ENCODE assay signal across 9 cellular contexts in genomic region chr20:35883778-35884540, GRCh38.
DNase-seq lines count a peak whose midpoint lies in the region; ATAC-seq and TF ChIP-seq lines count a peak whose summit lies in the region.
"Had no signal": no experiment of that assay in that cellular context is flagged by ENCODE, and none has a peak within 500 bp of the region (broad histone marks: within the 10 kb centered on the region; RNA-seq: fewer than 3 reads in every experiment).

No MANE protein-coding gene starts in this region.

- peak overlapping the region in 1 of 3 donors; percentile 34 for H3K4me3 ChIP-seq in breast epithelium
- H3K4me3 ChIP-seq: BLaER1 had no signal

- TF ChIP-seq CTCF in VCaP (conservative IDR thresholded peaks at IDR 0.05) = peak; percentile 91
- TF ChIP-seq CTCF in breast epithelium (IDR thresholded peaks at IDR 0.05) = peak; percentile 55 to 80 (median 78)

- no peak for ATAC-seq in HG03342 (IDR thresholded peaks at IDR 0.05; ENCODE audit: unreplicated experiment)

- peak; percentile 10 for DNase-seq in DMS79 (lab: John Stamatoyannopoulos, UW)
- no peak for DNase-seq in DMS79 treated with DMSO at 0.1 percent for 48 hours (lab: John Stamatoyannopoulos, UW)
- peak; percentile 44 to 54 for DNase-seq in NCI-H1930 (lab: John Stamatoyannopoulos, UW)
- DNase-seq in breast epithelium (ENCODE audit: low spot score in 2 of 2) = peak; percentile 61 to 62
- DNase-seq in islet precursor cell = peak; percentile 91
- peak; percentile 43 for DNase-seq in stimulated activated CD4-positive, alpha-beta T cell treated with anti-CD3 and anti-CD28 coated beads, Interleukin-12 subunit alpha, Interleukin-12 subunit beta, amount 100 ng/mL, for 4 hours

- no peak for TF ChIP-seq POLR2A in breast epithelium (IDR thresholded peaks at IDR 0.05)

- no peaks in the 10 kb centered on the region for H3K9me3 ChIP-seq in breast epithelium
- H3K9me3 ChIP-seq: BLaER1 had no signal

- H3K27ac ChIP-seq in VCaP (peak overlapping the region; percentile 34), breast epithelium (peak overlapping the region; percentile 71 to 94)
- H3K27ac ChIP-seq: BLaER1 had no signal

- intact Hi-C loops in breast epithelium (cut with DNase I; ENCODE audit: low total_unique reads) = no loop called here

- H3K36me3 ChIP-seq in breast epithelium = no peaks in the 10 kb centered on the region

- H3K27me3 ChIP-seq in breast epithelium = no peaks in the 10 kb centered on the region
- H3K27me3 ChIP-seq: BLaER1 had no signal

- H3K4me1 ChIP-seq in breast epithelium = no peaks in the 10 kb centered on the region
- H3K4me1 ChIP-seq: BLaER1 had no signal
